Comparison of ENCODE assay signal across 9 cellular contexts in the genomic region with DNA sequence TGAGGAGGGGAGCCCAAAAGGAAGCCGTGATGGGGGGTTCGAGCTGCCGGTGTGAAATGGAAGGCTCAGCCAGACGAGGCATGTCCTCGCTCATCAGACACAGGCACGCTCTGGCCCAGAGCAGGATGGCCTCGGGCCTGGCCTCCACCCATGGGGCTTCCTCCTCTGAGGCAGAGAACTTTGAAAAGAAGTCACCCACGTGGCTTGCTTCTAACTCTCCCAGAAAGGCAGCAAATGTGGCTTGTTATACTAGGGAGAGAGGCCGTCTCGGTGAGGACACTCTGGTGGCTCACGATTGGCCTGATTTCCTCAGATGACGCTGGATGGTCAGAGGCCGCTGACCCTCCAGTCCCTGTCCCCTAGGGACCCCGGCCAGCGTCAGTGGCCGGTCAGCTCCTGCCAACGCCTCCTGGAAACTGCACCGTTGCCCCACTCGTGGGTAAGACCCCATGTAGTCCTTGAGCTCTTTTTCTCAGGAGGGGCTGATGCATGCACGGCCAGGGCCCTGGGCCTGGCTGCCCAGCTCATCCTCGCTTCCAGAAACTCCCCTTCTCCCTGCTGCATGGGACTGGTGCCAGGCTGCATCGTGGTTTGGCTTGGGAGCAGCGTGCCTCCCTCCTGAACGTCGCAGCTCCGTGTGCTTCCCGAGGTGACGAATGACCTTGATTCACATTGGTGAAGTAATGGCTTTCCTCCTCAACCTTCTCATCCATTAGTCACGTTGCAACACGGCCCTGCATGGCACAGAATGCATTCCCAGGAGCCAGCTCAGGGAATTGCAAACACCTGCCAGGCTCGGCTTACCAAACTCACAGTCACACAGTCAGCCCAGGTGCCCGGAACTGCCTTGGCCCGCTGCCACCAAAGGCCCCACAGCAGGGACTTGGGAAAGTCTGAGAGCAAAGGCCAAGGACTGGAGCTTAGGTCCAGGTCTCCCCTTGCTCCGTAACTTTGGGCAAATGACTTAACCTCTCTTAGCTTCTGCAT. TPM values are rescaled to one million over a fixed set of nuclear protein-coding genes. Genes with fewer than 3 reads are reported as not detected.
DNase-seq lines count a peak whose midpoint lies in the region; ATAC-seq lines count a peak whose summit lies in the region.
"Had no signal": no experiment of that assay in that cellular context is flagged by ENCODE, and none has a peak within 500 bp of the region (broad histone marks: within the 10 kb centered on the region; RNA-seq: fewer than 3 reads in every experiment).

No MANE protein-coding gene starts in this region.

- peaks cover 0 to 14% (median 6%) of the 10 kb centered on the region in 4 donors for H3K4me1 Mint-ChIP-seq in naive thymus-derived CD8-positive, alpha-beta T cell

- peak overlapping the region; percentile 95 to 97 for H3K27ac ChIP-seq in esophagus (ENCODE audit: low read depth in 2 of 2, low read length in 1 of 2)

- no peaks in the 10 kb centered on the region for H3K27me3 ChIP-seq in esophagus (ENCODE audit: control insufficient read depth in 1 of 2, insufficient read depth in 2 of 2, low read length in 2 of 2)
- H3K27me3 ChIP-seq: dorsolateral prefrontal cortex had no signal

- intact Hi-C loops in posterior vena cava (cut with DNase I), result loop anchor here (5.0 to 10.0 kb wide), 3 partner anchors 73 to 345 kb away; no protein-coding TSS in a partner anchor

- no peaks in the 10 kb centered on the region for H3K9me3 Mint-ChIP-seq in naive thymus-derived CD8-positive, alpha-beta T cell

- peak overlapping the region in 3 of 10 donors; percentile 82 to 89 (median 83) for H3K27ac Mint-ChIP-seq in naive thymus-derived CD8-positive, alpha-beta T cell

- H3K36me3 ChIP-seq in esophagus (ENCODE audit: control insufficient read depth in 2 of 2, insufficient read depth in 2 of 2, low read length in 1 of 2), result no peaks in the 10 kb centered on the region

- DNase-seq in Daoy (ENCODE audit: low read depth) (peak; percentile 97), NCI-H446 treated with DMSO at 0.1 percent for 48 hours (lab: John Stamatoyannopoulos, UW) (peak; percentile 23), posterior vena cava (ENCODE audit: low spot score) (peak; percentile 92), iPS-NIHi11 (ENCODE audit: low spot score) (no peak)
- DNase-seq in naive thymus-derived CD8-positive, alpha-beta T cell, result no peak

- POLR2A ChIA-PET in naive thymus-derived CD8-positive, alpha-beta T cell (lab: Charles Lee), result no interaction called here

- peaks cover 14 to 31% of the 10 kb centered on the region in 2 donors for H3K4me1 ChIP-seq in esophagus (ENCODE audit: control insufficient read depth in 2 of 2, insufficient read depth in 2 of 2, low read length in 1 of 2)

- no peak overlapping the region for H3K4me3 Mint-ChIP-seq in naive thymus-derived CD8-positive, alpha-beta T cell

- H3K36me3 Mint-ChIP-seq in naive thymus-derived CD8-positive, alpha-beta T cell, result no peaks in the 10 kb centered on the region

- 35 to 53% methylated on average over 34 of the region's 34 CpGs for WGBS in esophagus, 2 donors

- no peak for ATAC-seq in HG02610 (IDR thresholded peaks at IDR 0.05; ENCODE audit: unreplicated experiment)
- ATAC-seq in HG03565 (IDR thresholded peaks at IDR 0.05; ENCODE audit: unreplicated experiment), result no peak
- ATAC-seq in naive thymus-derived CD8-positive, alpha-beta T cell, result no peak

- H3K4me3 ChIP-seq in esophagus (ENCODE audit: low read depth in 1 of 2, low read length in 2 of 2), result no peak overlapping the region
- H3K4me3 ChIP-seq: dorsolateral prefrontal cortex had no signal

- no peaks in the 10 kb centered on the region for H3K9me3 ChIP-seq in esophagus (ENCODE audit: control insufficient read depth in 2 of 2, insufficient read depth in 1 of 2, low read depth in 1 of 2, low read length in 1 of 2)

- H3K27me3 Mint-ChIP-seq in naive thymus-derived CD8-positive, alpha-beta T cell, result peaks cover 0 to 2% (median 0%) of the 10 kb centered on the region in 5 donors

RNA-seq across cellular contexts. Expression of a gene that starts 58.8 kb away (rescaled TPM):
- total RNA-seq in Daoy (2014; rRNA removed; shearing (Covaris generic)), result 73.2 and 86.1 TPM in 2 replicates
- 10 to 100 TPM; 43.4 to 61.1 TPM for polyA plus RNA-seq in esophagus
- total RNA-seq in posterior vena cava, result 10 to 100 TPM; 75.4 to 86.2 TPM
- 100 to 1,000 TPM; 104 to 111 TPM for total RNA-seq in naive thymus-derived CD8-positive, alpha-beta T cell
- polyA plus RNA-seq in naive thymus-derived CD8-positive, alpha-beta T cell, result 10 to 100 TPM; 56.6 to 67.0 (median 60.7) TPM

Comparison
In these comparisons a context has a peak if more than half of its experiments do, and no peak if none do; other contexts are left out.
1. DNase-seq: peak in Daoy (single experiment), NCI-H446 treated with DMSO at 0.1 percent for 48 hours (single experiment) and posterior vena cava (single experiment); none in iPS-NIHi11 (single experiment) and naive thymus-derived CD8-positive, alpha-beta T cell (0 of 10).